ENCODE assay signal across 10 cellular contexts in genomic region chr5:151775025-151775606, GRCh38. TPM values are rescaled to one million over a fixed set of nuclear protein-coding genes. Genes with fewer than 3 reads are reported as not detected.
DNase-seq lines count a peak whose midpoint lies in the region; ATAC-seq and TF ChIP-seq lines count a peak whose summit lies in the region.
"Had no signal": no experiment of that assay in that cellular context is flagged by ENCODE, and none has a peak within 500 bp of the region (broad histone marks: within the 10 kb centered on the region; RNA-seq: fewer than 3 reads in every experiment).

No MANE protein-coding gene starts in this region.

- H3K36me3 ChIP-seq in SK-N-MC (ENCODE audit: insufficient read depth, low read length) (peaks cover 71% of the 10 kb centered on the region), hepatocyte (replicated peaks; ENCODE audit: insufficient read depth, low read depth) (no peaks in the 10 kb centered on the region), subcutaneous abdominal adipose tissue (ENCODE audit: control insufficient read depth in 5 of 5, insufficient read depth in 5 of 5, low read length in 5 of 5) (peaks cover 0 to 9% (median 0%) of the 10 kb centered on the region in 5 donors)

- no peak overlapping the region for H2AFZ ChIP-seq in hepatocyte

- H4K20me1 ChIP-seq in hepatocyte (ENCODE audit: insufficient read depth, poor library complexity, severe bottlenecking): peaks cover 80% of the 10 kb centered on the region

- peaks cover 69% of the 10 kb centered on the region for H3K4me1 Mint-ChIP-seq in activated naive CD4-positive, alpha-beta T cell treated with anti-CD3 and anti-CD28 coated beads, Interleukin-2, amount 50 U/mL, for 24 hours

- H3K27ac Mint-ChIP-seq in activated naive CD4-positive, alpha-beta T cell treated with anti-CD3 and anti-CD28 coated beads, Interleukin-2, amount 50 U/mL, for 24 hours: peak overlapping the region; percentile 59

- 54% methylated on average over 3 of the region's 3 CpGs for WGBS in hepatocyte (ENCODE audit: low lambda C conversion rate, missing lambda C conversion rate)

- H3K9ac ChIP-seq in SK-N-MC (ENCODE audit: insufficient read length) (no peak overlapping the region), subcutaneous abdominal adipose tissue (ENCODE audit: low read length in 5 of 5) (no peak overlapping the region)

- peak overlapping the region; percentile 81 for H3K4me2 ChIP-seq in hepatocyte

- no peaks in the 10 kb centered on the region for H3K9me3 Mint-ChIP-seq in activated naive CD4-positive, alpha-beta T cell treated with anti-CD3 and anti-CD28 coated beads, Interleukin-2, amount 50 U/mL, for 24 hours

- H3K27ac ChIP-seq in SK-N-MC (no peak overlapping the region), hepatocyte (no peak overlapping the region), subcutaneous abdominal adipose tissue (ENCODE audit: low read depth, low read length) (peak overlapping the region; percentile 99)

- H3K79me2 ChIP-seq in hepatocyte: peaks cover 83% of the 10 kb centered on the region

- ATAC-seq in GM18511 (IDR thresholded peaks at IDR 0.05; ENCODE audit: unreplicated experiment): no peak

- peak overlapping the region; percentile 86 for H3K4me3 ChIP-seq in SK-N-MC
- peak overlapping the region; percentile 18 for H3K4me3 ChIP-seq in hepatocyte
- peak overlapping the region in 2 of 5 donors; percentile 16 to 17 for H3K4me3 ChIP-seq in subcutaneous abdominal adipose tissue (ENCODE audit: low read depth in 1 of 5, low read length in 5 of 5)

- no peaks in the 10 kb centered on the region for H3K9me2 ChIP-seq in hepatocyte (replicated peaks; ENCODE audit: insufficient read depth)

- no peaks in the 10 kb centered on the region; the same call in 1 of the 2 replicates for H3K9me3 ChIP-seq in SK-N-MC (ENCODE audit: low read depth, low read length)
- H3K9me3 ChIP-seq in hepatocyte (ENCODE audit: low read depth): no peaks in the 10 kb centered on the region
- H3K9me3 ChIP-seq in subcutaneous abdominal adipose tissue (ENCODE audit: control insufficient read depth in 5 of 5, low read length in 5 of 5): no peaks in the 10 kb centered on the region

- peaks cover 23% of the 10 kb centered on the region for H3K4me1 ChIP-seq in hepatocyte (ENCODE audit: insufficient read depth)
- H3K4me1 ChIP-seq in subcutaneous abdominal adipose tissue (ENCODE audit: control insufficient read depth in 5 of 5, insufficient read depth in 5 of 5, low read length in 5 of 5): peaks cover 6 to 65% (median 62%) of the 10 kb centered on the region in 5 donors

- peaks cover 32% of the 10 kb centered on the region for H3K36me3 Mint-ChIP-seq in activated naive CD4-positive, alpha-beta T cell treated with anti-CD3 and anti-CD28 coated beads, Interleukin-2, amount 50 U/mL, for 24 hours

- DNase-seq in activated naive CD4-positive, alpha-beta T cell (lab: John Stamatoyannopoulos, UW): no peak
- DNase-seq in SK-N-MC (ENCODE audit: low read depth, low spot score) (no peak), hepatocyte (ENCODE audit: low spot score) (no peak), putamen (ENCODE audit: low spot score) (no peak), NCI-H510A treated with DMSO at 0.1 percent for 48 hours (lab: John Stamatoyannopoulos, UW) (no peak)
- DNase-seq: NCI-H1048, nucleus accumbens had no signal

- TF ChIP-seq CTCF in hepatocyte (IDR thresholded peaks at IDR 0.05; ENCODE audit: poor library complexity): no peak

- H3K27me3 Mint-ChIP-seq in activated naive CD4-positive, alpha-beta T cell treated with anti-CD3 and anti-CD28 coated beads, Interleukin-2, amount 50 U/mL, for 24 hours: no peaks in the 10 kb centered on the region

- H3K27me3 ChIP-seq in hepatocyte: no peaks in the 10 kb centered on the region
- H3K27me3 ChIP-seq in subcutaneous abdominal adipose tissue (ENCODE audit: control insufficient read depth in 5 of 5, insufficient read depth in 4 of 5, low read length in 5 of 5): no peaks in the 10 kb centered on the region

- H3K4me3 Mint-ChIP-seq in activated naive CD4-positive, alpha-beta T cell treated with anti-CD3 and anti-CD28 coated beads, Interleukin-2, amount 50 U/mL, for 24 hours: peak overlapping the region; percentile 94

RNA-seq across cellular contexts. Expression of gene G3BP1, which starts 3.4 kb away (rescaled TPM):
- total RNA-seq in hepatocyte: 143 and 151 TPM in 2 replicates
- 117 and 123 TPM in 2 replicates for polyA plus RNA-seq in hepatocyte

RNA-seq across cellular contexts. Expression of gene ATOX1, which starts 16.7 kb away (rescaled TPM):
- total RNA-seq in hepatocyte: 112 and 174 TPM in 2 replicates
- 333 and 348 TPM in 2 replicates for polyA plus RNA-seq in hepatocyte
